In genomic region chr12:93358058-93358457, GRCh38 we compare ENCODE assay signal across 1 cellular context.
TF ChIP-seq lines count a peak whose summit lies in the region.

No MANE protein-coding gene starts in this region.

TF ChIP-seq in GM12878, 131 proteins besides CTCF, POLR2A, EP300 and RAD21 (continued from another document):
- TF ChIP-seq, protein P1, sequence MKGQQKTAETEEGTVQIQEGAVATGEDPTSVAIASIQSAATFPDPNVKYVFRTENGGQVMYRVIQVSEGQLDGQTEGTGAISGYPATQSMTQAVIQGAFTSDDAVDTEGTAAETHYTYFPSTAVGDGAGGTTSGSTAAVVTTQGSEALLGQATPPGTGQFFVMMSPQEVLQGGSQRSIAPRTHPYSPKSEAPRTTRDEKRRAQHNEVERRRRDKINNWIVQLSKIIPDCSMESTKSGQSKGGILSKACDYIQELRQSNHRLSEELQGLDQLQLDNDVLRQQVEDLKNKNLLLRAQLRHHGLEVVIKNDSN (IDR thresholded peaks at IDR 0.05; ENCODE audit: borderline replicate concordance, extremely low read length, insufficient read depth, low read depth, low read length) = no peak
- TF ChIP-seq TCF7 (IDR thresholded peaks at IDR 0.05; ENCODE audit: borderline replicate concordance) = no peak
- TF ChIP-seq MTA2 (IDR thresholded peaks at IDR 0.05; ENCODE audit: low read depth) = peak; percentile 48; the same call in 1 of the 2 replicates
- no peak for TF ChIP-seq CHD4 (IDR thresholded peaks at IDR 0.05)
- no peak for TF ChIP-seq RAD51 (IDR thresholded peaks at IDR 0.05)
- TF ChIP-seq, protein P2, sequence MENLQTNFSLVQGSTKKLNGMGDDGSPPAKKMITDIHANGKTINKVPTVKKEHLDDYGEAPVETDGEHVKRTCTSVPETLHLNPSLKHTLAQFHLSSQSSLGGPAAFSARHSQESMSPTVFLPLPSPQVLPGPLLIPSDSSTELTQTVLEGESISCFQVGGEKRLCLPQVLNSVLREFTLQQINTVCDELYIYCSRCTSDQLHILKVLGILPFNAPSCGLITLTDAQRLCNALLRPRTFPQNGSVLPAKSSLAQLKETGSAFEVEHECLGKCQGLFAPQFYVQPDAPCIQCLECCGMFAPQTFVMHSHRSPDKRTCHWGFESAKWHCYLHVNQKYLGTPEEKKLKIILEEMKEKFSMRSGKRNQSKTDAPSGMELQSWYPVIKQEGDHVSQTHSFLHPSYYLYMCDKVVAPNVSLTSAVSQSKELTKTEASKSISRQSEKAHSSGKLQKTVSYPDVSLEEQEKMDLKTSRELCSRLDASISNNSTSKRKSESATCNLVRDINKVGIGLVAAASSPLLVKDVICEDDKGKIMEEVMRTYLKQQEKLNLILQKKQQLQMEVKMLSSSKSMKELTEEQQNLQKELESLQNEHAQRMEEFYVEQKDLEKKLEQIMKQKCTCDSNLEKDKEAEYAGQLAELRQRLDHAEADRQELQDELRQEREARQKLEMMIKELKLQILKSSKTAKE (IDR thresholded peaks at IDR 0.05; ENCODE audit: low read depth, poor library complexity, severe bottlenecking) = peak; percentile 35
- no peak for TF ChIP-seq STAT1 (conservative IDR thresholded peaks at IDR 0.05)
- no peak for TF ChIP-seq BHLHE40 (IDR thresholded peaks at IDR 0.05; ENCODE audit: borderline replicate concordance in 1 of 2, low read depth in 2 of 2, low read length in 1 of 2)
- TF ChIP-seq, protein P3, sequence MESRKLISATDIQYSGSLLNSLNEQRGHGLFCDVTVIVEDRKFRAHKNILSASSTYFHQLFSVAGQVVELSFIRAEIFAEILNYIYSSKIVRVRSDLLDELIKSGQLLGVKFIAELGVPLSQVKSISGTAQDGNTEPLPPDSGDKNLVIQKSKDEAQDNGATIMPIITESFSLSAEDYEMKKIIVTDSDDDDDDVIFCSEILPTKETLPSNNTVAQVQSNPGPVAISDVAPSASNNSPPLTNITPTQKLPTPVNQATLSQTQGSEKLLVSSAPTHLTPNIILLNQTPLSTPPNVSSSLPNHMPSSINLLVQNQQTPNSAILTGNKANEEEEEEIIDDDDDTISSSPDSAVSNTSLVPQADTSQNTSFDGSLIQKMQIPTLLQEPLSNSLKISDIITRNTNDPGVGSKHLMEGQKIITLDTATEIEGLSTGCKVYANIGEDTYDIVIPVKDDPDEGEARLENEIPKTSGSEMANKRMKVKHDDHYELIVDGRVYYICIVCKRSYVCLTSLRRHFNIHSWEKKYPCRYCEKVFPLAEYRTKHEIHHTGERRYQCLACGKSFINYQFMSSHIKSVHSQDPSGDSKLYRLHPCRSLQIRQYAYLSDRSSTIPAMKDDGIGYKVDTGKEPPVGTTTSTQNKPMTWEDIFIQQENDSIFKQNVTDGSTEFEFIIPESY (IDR thresholded peaks at IDR 0.05) = no peak
- no peak for TF ChIP-seq EED (IDR thresholded peaks at IDR 0.05; ENCODE audit: low read depth)
- TF ChIP-seq CREB1 (IDR thresholded peaks at IDR 0.05; ENCODE audit: low read depth) = no peak
- TF ChIP-seq SUZ12 (IDR thresholded peaks at IDR 0.05; ENCODE audit: unreplicated experiment) = no peak
- TF ChIP-seq ZSCAN29 (IDR thresholded peaks at IDR 0.05) = no peak
- no peak for TF ChIP-seq MEF2B (IDR thresholded peaks at IDR 0.05; ENCODE audit: partially characterized antibody, poor library complexity, severe bottlenecking)
- peak; percentile 18; the same call in 1 of the 2 replicates for TF ChIP-seq JUNB (IDR thresholded peaks at IDR 0.05)
TF ChIP-seq in GM12878: peak in this region for 5.
